In the genomic region with DNA sequence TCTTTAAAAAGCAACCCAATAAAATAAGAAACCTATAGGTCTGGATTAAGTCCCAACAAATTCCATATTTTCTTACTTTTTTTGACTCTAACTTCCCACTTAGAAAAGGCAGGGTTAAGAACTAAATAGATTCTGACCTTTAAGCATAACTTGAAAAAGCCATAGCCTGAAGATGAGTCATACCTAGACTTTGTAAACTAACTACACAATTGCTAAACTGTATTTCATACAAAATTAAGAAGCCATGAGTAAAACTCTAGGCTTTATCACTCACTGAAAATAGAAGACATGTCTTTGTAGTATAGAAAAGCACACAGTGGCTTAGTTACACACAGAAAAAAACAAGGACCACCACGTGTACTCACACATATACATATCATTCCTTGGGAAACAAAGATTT, we compare ENCODE assay signal across 9 cellular contexts. TPM values are rescaled to one million over a fixed set of nuclear protein-coding genes. Genes with fewer than 3 reads are reported as not detected.
DNase-seq lines count a peak whose midpoint lies in the region; ATAC-seq lines count a peak whose summit lies in the region.
"Had no signal": no experiment of that assay in that cellular context is flagged by ENCODE, and none has a peak within 500 bp of the region (broad histone marks: within the 10 kb centered on the region; RNA-seq: fewer than 3 reads in every experiment).

No MANE protein-coding gene starts in this region.

- H3K18ac ChIP-seq in mesenchymal stem cell (ENCODE audit: low read depth in 1 of 2, low read length in 2 of 2) = no peak overlapping the region

- 22% methylated on average over 1 of the region's 1 CpG for WGBS in mesenchymal stem cell

- H3K4me1 ChIP-seq in mesenchymal stem cell (ENCODE audit: control insufficient read depth, insufficient read depth, low read depth, low read length) = no peaks in the 10 kb centered on the region

- peaks cover 7% of the 10 kb centered on the region for H3K9me3 ChIP-seq in mesenchymal stem cell (ENCODE audit: control insufficient read depth, low read length)
- H3K9me3 ChIP-seq: ovary had no signal

- H4K91ac ChIP-seq in mesenchymal stem cell (ENCODE audit: low read length) = no peak overlapping the region

- H2BK15ac ChIP-seq in mesenchymal stem cell (ENCODE audit: low read depth, poor library complexity, severe bottlenecking) = no peak overlapping the region

- H2BK5ac ChIP-seq in mesenchymal stem cell (ENCODE audit: low read depth, low read length, poor library complexity, severe bottlenecking) = no peak overlapping the region

- H3K27ac ChIP-seq in mesenchymal stem cell (ENCODE audit: low read length, poor library complexity, severe bottlenecking) = no peak overlapping the region

- DNase-seq in SW480 (ENCODE audit: low spot score) (peak; percentile 8), mesenchymal stem cell (peak; percentile 78), pons (ENCODE audit: low spot score) (no peak), medulla oblongata (ENCODE audit: extremely low spot score) (no peak)
- no peak for DNase-seq in stimulated activated CD4-positive, alpha-beta T cell treated with anti-CD3 and anti-CD28 coated beads, Interleukin-2, amount 100 ng/mL, for 48 hours
- DNase-seq: ovary had no signal

- ATAC-seq in GM18511 (IDR thresholded peaks at IDR 0.05; ENCODE audit: unreplicated experiment) = peak; percentile 82
- peak; percentile 73 for ATAC-seq in HG02610 (IDR thresholded peaks at IDR 0.05; ENCODE audit: unreplicated experiment)
- ATAC-seq in GM18520 (IDR thresholded peaks at IDR 0.05; ENCODE audit: unreplicated experiment) = no peak

- H3K23ac ChIP-seq in mesenchymal stem cell (ENCODE audit: low read length in 2 of 2) = no peak overlapping the region

- no peaks in the 10 kb centered on the region for H3K27me3 ChIP-seq in mesenchymal stem cell (ENCODE audit: control insufficient read depth in 1 of 2, insufficient read depth in 1 of 2, low read length in 2 of 2)
- H3K27me3 ChIP-seq: ovary had no signal

- H2AFZ ChIP-seq in mesenchymal stem cell (ENCODE audit: low read depth, low read length) = no peak overlapping the region

- no peak overlapping the region for H3K4ac ChIP-seq in mesenchymal stem cell (ENCODE audit: low read depth in 1 of 2, low read length in 2 of 2)

- H2BK120ac ChIP-seq in mesenchymal stem cell (ENCODE audit: low read depth, low read length) = no peak overlapping the region

- no peak overlapping the region for H3K14ac ChIP-seq in mesenchymal stem cell (ENCODE audit: low read length in 2 of 2)

- peaks cover 14% of the 10 kb centered on the region for H3K79me1 ChIP-seq in mesenchymal stem cell (replicated peaks; ENCODE audit: low read length, poor library complexity, severe bottlenecking)

- no peak overlapping the region for H3K4me3 ChIP-seq in mesenchymal stem cell (ENCODE audit: insufficient read depth in 1 of 2, low read depth in 1 of 2, low read length in 2 of 2)
- H3K4me3 ChIP-seq: ovary had no signal

- H2AK5ac ChIP-seq in mesenchymal stem cell (ENCODE audit: low read length, severe bottlenecking) = no peak overlapping the region

- no peak overlapping the region for H4K8ac ChIP-seq in mesenchymal stem cell (ENCODE audit: low read length)

- H3K4me2 ChIP-seq in mesenchymal stem cell (ENCODE audit: low read length, poor library complexity, severe bottlenecking) = no peak overlapping the region

- no peak overlapping the region for H2BK12ac ChIP-seq in mesenchymal stem cell (ENCODE audit: low read length in 2 of 2)

- peak overlapping the region; percentile 59 for H3K9ac ChIP-seq in mesenchymal stem cell (ENCODE audit: low read length)

- no peaks in the 10 kb centered on the region for H3K36me3 ChIP-seq in mesenchymal stem cell (ENCODE audit: control insufficient read depth in 1 of 2, insufficient read depth in 2 of 2, low read depth in 1 of 2, low read length in 2 of 2)
- H3K36me3 ChIP-seq: ovary had no signal

RNA-seq across cellular contexts. Expression of gene MLLT3, which starts 51.5 kb away (rescaled TPM):
- 8.1 TPM for polyA plus RNA-seq in mesenchymal stem cell (2013, experiment 1 of 2)
- 8.7 TPM for polyA plus RNA-seq in mesenchymal stem cell (2013, experiment 2 of 2)

Comparison
In these comparisons a context has a peak if more than half of its experiments do, and no peak if none do; other contexts are left out.
1. DNase-seq: peak in SW480 (single experiment) and mesenchymal stem cell (single experiment); none in pons (single experiment), stimulated activated CD4-positive, alpha-beta T cell treated with anti-CD3 and anti-CD28 coated beads, Interleukin-2, amount 100 ng/mL, for 48 hours (0 of 2) and medulla oblongata (single experiment).